Comparison of ENCODE assay signal across 11 cellular contexts in the genomic region with DNA sequence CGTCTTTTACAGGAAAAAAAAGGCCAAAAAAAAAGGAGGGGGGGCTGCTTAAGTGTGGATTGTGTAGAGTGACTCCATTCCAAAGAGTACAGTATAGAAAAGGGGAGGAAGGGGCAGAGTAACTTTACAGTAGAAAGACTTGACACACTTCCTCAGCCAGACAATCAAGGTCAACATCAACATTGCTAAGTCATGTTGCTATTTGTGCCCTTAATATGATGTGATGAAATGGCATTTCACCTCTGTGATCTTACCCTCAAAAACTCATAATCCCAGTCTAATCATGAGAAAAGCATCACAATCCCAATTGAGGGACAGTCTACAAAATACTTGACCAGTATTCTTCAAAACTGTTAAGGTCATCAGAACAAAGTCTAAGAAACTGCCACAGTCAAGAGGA. TPM values are rescaled to one million over a fixed set of nuclear protein-coding genes. Genes with fewer than 3 reads are reported as not detected.
DNase-seq lines count a peak whose midpoint lies in the region; ATAC-seq, FAIRE-seq and TF ChIP-seq lines count a peak whose summit lies in the region.
"Had no signal": no experiment of that assay in that cellular context is flagged by ENCODE, and none has a peak within 500 bp of the region (broad histone marks: within the 10 kb centered on the region; RNA-seq: fewer than 3 reads in every experiment).

No MANE protein-coding gene starts in this region.

- TF ChIP-seq CTCF in CD14-positive monocyte (IDR thresholded peaks at IDR 0.05) = no peak
- TF ChIP-seq CTCF in MCF 10A (IDR thresholded peaks at IDR 0.05; ENCODE audit: unreplicated experiment) = no peak

- peaks cover 0 to 3% (median 0%) of the 10 kb centered on the region in 7 donors for H3K9me3 Mint-ChIP-seq in CD14-positive monocyte
- no peaks in the 10 kb centered on the region for H3K9me3 Mint-ChIP-seq in MCF 10A (ENCODE audit: unreplicated experiment)
- H3K9me3 Mint-ChIP-seq in natural killer cell treated with Interleukin-12 subunit alpha and Interleukin-12 subunit beta and Interleukin-15 and Interleukin-18, amount 100 ng/mL, for 72 hours = no peaks in the 10 kb centered on the region

- DNase-seq in CD14-positive monocyte (ENCODE audit: low spot score) (no peak), LoVo (ENCODE audit: low spot score) (peak; percentile 43), MCF 10A (ENCODE audit: unreplicated experiment) (no peak), hypothalamus (lab: John Stamatoyannopoulos, UW) (no peak), NAMALWA (ENCODE audit: low spot score) (no peak), GM19239 (ENCODE audit: insufficient read length, low spot score) (no peak)
- DNase-seq in natural killer cell treated with Interleukin-12 subunit alpha and Interleukin-12 subunit beta and Interleukin-15 and Interleukin-18, amount 100 ng/mL, for 72 hours (ENCODE audit: low spot score) = no peak
- DNase-seq: DND-41; stimulated activated naive CD4-positive, alpha-beta T cell had no signal

- H3K36me3 Mint-ChIP-seq in CD14-positive monocyte (peaks cover 0 to 1% of the 10 kb centered on the region in 2 donors), MCF 10A (ENCODE audit: insufficient read depth, unreplicated experiment) (no peaks in the 10 kb centered on the region)
- peaks cover 7% of the 10 kb centered on the region for H3K36me3 Mint-ChIP-seq in natural killer cell treated with Interleukin-12 subunit alpha and Interleukin-12 subunit beta and Interleukin-15 and Interleukin-18, amount 100 ng/mL, for 72 hours

- H3K4me1 Mint-ChIP-seq in CD14-positive monocyte (peaks cover 36% of the 10 kb centered on the region), MCF 10A (ENCODE audit: insufficient read depth, unreplicated experiment) (peaks cover 14% of the 10 kb centered on the region)
- H3K4me1 Mint-ChIP-seq in natural killer cell treated with Interleukin-12 subunit alpha and Interleukin-12 subunit beta and Interleukin-15 and Interleukin-18, amount 100 ng/mL, for 72 hours (ENCODE audit: low read depth in 2 of 2) = peaks cover 34 to 39% of the 10 kb centered on the region in 2 donors

- no peak for ATAC-seq in natural killer cell treated with Interleukin-12 subunit alpha and Interleukin-12 subunit beta and Interleukin-15 and Interleukin-18, amount 100 ng/mL, for 72 hours
- no peak for ATAC-seq in HG02884 (IDR thresholded peaks at IDR 0.05; ENCODE audit: unreplicated experiment)

- BruUV-seq in MCF 10A (replicated peaks; lab: Mats Ljungman, UMichigan) = no TSS peak

- POLR2A ChIA-PET in MCF 10A (lab: Yijun Ruan, JAX) = interaction anchor here (1.4 to 4.7 kb wide), 5 partner anchors 21 to 60 kb away, joined by 5 to 56 read pairs (median 14); no protein-coding TSS in a partner anchor

- H3K27me3 Mint-ChIP-seq in CD14-positive monocyte (ENCODE audit: low read depth in 3 of 3) (peaks cover 0 to 4% (median 2%) of the 10 kb centered on the region in 3 donors), MCF 10A (ENCODE audit: insufficient read depth, unreplicated experiment) (no peaks in the 10 kb centered on the region)
- H3K27me3 Mint-ChIP-seq in natural killer cell treated with Interleukin-12 subunit alpha and Interleukin-12 subunit beta and Interleukin-15 and Interleukin-18, amount 100 ng/mL, for 72 hours = no peaks in the 10 kb centered on the region
- H3K27me3 Mint-ChIP-seq: progenitor cell of endocrine pancreas had no signal

- FAIRE-seq in GM19239 (lab: Jason Lieb, UNC) = no peak

- intact Hi-C loops in CD14-positive monocyte (cut with micrococcal nuclease) = loop anchor here in 1 of 2 donors (5.0 kb wide), 1 partner anchor 37 kb away; no protein-coding TSS in a partner anchor
- intact Hi-C loops in MCF 10A (cut with micrococcal nuclease) = loop anchor here (5.0 to 10.0 kb wide), 3 partner anchors 110 to 562 kb away; a partner anchor contains a TSS

- CTCF ChIA-PET in MCF 10A (lab: Yijun Ruan, JAX) = interaction anchor here (0.5 to 7.0 kb wide), 23 partner anchors 8 to 788 kb away, joined by 3 to 132 read pairs (median 5); no protein-coding TSS in a partner anchor

- H3K4me3 Mint-ChIP-seq in CD14-positive monocyte (peak overlapping the region; percentile 42 to 72), MCF 10A (ENCODE audit: unreplicated experiment) (no peak overlapping the region)
- H3K4me3 Mint-ChIP-seq in natural killer cell treated with Interleukin-12 subunit alpha and Interleukin-12 subunit beta and Interleukin-15 and Interleukin-18, amount 100 ng/mL, for 72 hours = peak overlapping the region; percentile 8

- H3K27ac Mint-ChIP-seq in CD14-positive monocyte (peak overlapping the region; percentile 97 to 99 (median 98)), MCF 10A (ENCODE audit: low read depth, unreplicated experiment) (peak overlapping the region; percentile 39)
- H3K27ac Mint-ChIP-seq in natural killer cell treated with Interleukin-12 subunit alpha and Interleukin-12 subunit beta and Interleukin-15 and Interleukin-18, amount 100 ng/mL, for 72 hours = peak overlapping the region; percentile 75 to 88
- H3K27ac Mint-ChIP-seq: progenitor cell of endocrine pancreas had no signal

RNA-seq across cellular contexts. Expression of a gene that starts 2.1 kb away (rescaled TPM):
- 10 to 100 TPM; 30.5 to 37.2 TPM for polyA plus RNA-seq in CD14-positive monocyte
- 33.8 and 41.6 TPM in 2 replicates for total RNA-seq in MCF 10A (2022)
- 10 to 100 TPM; 37.5 to 40.0 TPM for total RNA-seq in natural killer cell treated with Interleukin-12 subunit alpha and Interleukin-12 subunit beta and Interleukin-15 and Interleukin-18, amount 100 ng/mL, for 72 hours

RNA-seq across cellular contexts. Expression of a gene that starts 19.5 kb away (rescaled TPM):
- not detected for polyA plus RNA-seq in CD14-positive monocyte
- total RNA-seq in MCF 10A (2022) = 0.74 and 1.4 TPM in 2 replicates
- total RNA-seq in natural killer cell treated with Interleukin-12 subunit alpha and Interleukin-12 subunit beta and Interleukin-15 and Interleukin-18, amount 100 ng/mL, for 72 hours = 1 to 10 TPM in 1 of 2 donors, not detected in 1; 1.3 TPM
- total RNA-seq: progenitor cell of endocrine pancreas had no signal

Comparison
In these comparisons a context has a peak if more than half of its experiments do, and no peak if none do; other contexts are left out.
1. H3K27ac Mint-ChIP-seq: peak in every context shown above with its lines; median percentile 98 in CD14-positive monocyte; 82 in natural killer cell treated with Interleukin-12 subunit alpha and Interleukin-12 subunit beta and Interleukin-15 and Interleukin-18, amount 100 ng/mL, for 72 hours; 39 in MCF 10A.